In genomic region chr1:109089242-109090015, GRCh38 we compare ENCODE assay signal across 8 cellular contexts. TPM values are rescaled to one million over a fixed set of nuclear protein-coding genes. Genes with fewer than 3 reads are reported as not detected.
DNase-seq lines count a peak whose midpoint lies in the region; ATAC-seq and TF ChIP-seq lines count a peak whose summit lies in the region.

No MANE protein-coding gene starts in this region.

- peaks cover 13 to 20% of the 10 kb centered on the region in 2 donors for H3K36me3 Mint-ChIP-seq in stimulated activated naive B cell treated with anti-CD40 and anti-IgM and Interleukin-4, amounts not matched to agents 10 μg/mL and 1 μg/mL and 100 μg/mL, for 72 hours

- peaks cover 14% of the 10 kb centered on the region for H3K36me3 ChIP-seq in SK-N-MC (ENCODE audit: insufficient read depth, low read length)
- H3K36me3 ChIP-seq in colonic mucosa: peaks cover 2% of the 10 kb centered on the region

- H3K4me1 Mint-ChIP-seq in stimulated activated naive B cell treated with anti-CD40 and anti-IgM and Interleukin-4, amounts not matched to agents 10 μg/mL and 1 μg/mL and 100 μg/mL, for 72 hours: peaks cover 11 to 25% of the 10 kb centered on the region in 2 donors

- H3K4me3 Mint-ChIP-seq in stimulated activated naive B cell treated with anti-CD40 and anti-IgM and Interleukin-4, amounts not matched to agents 10 μg/mL and 1 μg/mL and 100 μg/mL, for 72 hours: peak overlapping the region; percentile 92 to 96

- peak; percentile 64 for TF ChIP-seq CTCF in colonic mucosa (IDR thresholded peaks at IDR 0.05)

- H3K4me1 ChIP-seq in colonic mucosa: peaks cover 8% of the 10 kb centered on the region

- no peaks in the 10 kb centered on the region for H3K27me3 Mint-ChIP-seq in stimulated activated naive B cell treated with anti-CD40 and anti-IgM and Interleukin-4, amounts not matched to agents 10 μg/mL and 1 μg/mL and 100 μg/mL, for 72 hours

- no peak for ATAC-seq in stimulated activated naive B cell treated with anti-CD40 and anti-IgM and Interleukin-4, amounts not matched to agents 10 μg/mL and 1 μg/mL and 100 μg/mL, for 72 hours (replicated peaks)
- ATAC-seq in HG03457 (IDR thresholded peaks at IDR 0.05; ENCODE audit: unreplicated experiment): no peak

- DNase-seq in Daoy (ENCODE audit: low read depth): peak; percentile 53
- peak; percentile 62 for DNase-seq in LHCN-M2 (ENCODE audit: low read depth)
- DNase-seq in SK-N-MC (ENCODE audit: low read depth, low spot score): no peak
- peak; percentile 92 for DNase-seq in colonic mucosa
- peak; percentile 88 for DNase-seq in left kidney (ENCODE audit: low read depth, low spot score)
- no peak for DNase-seq in stimulated activated naive B cell treated with anti-CD40 and anti-IgM and Interleukin-4, amounts not matched to agents 10 μg/mL and 1 μg/mL and 100 μg/mL, for 72 hours
- no peak for DNase-seq in HUDEP-2 (lab: John Stamatoyannopoulos, UW; ENCODE audit: unreplicated experiment in 76 of 76)

- H3K9ac ChIP-seq in SK-N-MC (ENCODE audit: insufficient read length): no peak overlapping the region
- no peak overlapping the region for H3K9ac ChIP-seq in colonic mucosa (ENCODE audit: low read depth in 2 of 2, low read length in 2 of 2)

- H3K27me3 ChIP-seq in colonic mucosa: no peaks in the 10 kb centered on the region

- no peaks in the 10 kb centered on the region for H3K9me3 ChIP-seq in SK-N-MC (ENCODE audit: low read depth, low read length)
- no peaks in the 10 kb centered on the region for H3K9me3 ChIP-seq in colonic mucosa

- H3K27ac ChIP-seq in SK-N-MC (no peak overlapping the region), colonic mucosa (peak overlapping the region; percentile 82)

- H3K9me3 Mint-ChIP-seq in stimulated activated naive B cell treated with anti-CD40 and anti-IgM and Interleukin-4, amounts not matched to agents 10 μg/mL and 1 μg/mL and 100 μg/mL, for 72 hours: no peaks in the 10 kb centered on the region

- H3K4me3 ChIP-seq in SK-N-MC: peak overlapping the region; percentile 15; the same call in 1 of the 2 replicates
- H3K4me3 ChIP-seq in colonic mucosa: peak overlapping the region; percentile 59

- peak overlapping the region; percentile 93 for H3K27ac Mint-ChIP-seq in stimulated activated naive B cell treated with anti-CD40 and anti-IgM and Interleukin-4, amounts not matched to agents 10 μg/mL and 1 μg/mL and 100 μg/mL, for 72 hours

- intact Hi-C loops in colonic mucosa (cut with DNase I): no loop called here

RNA-seq across cellular contexts. Expression of gene TMEM167B, which starts 1.1 kb away (rescaled TPM):
- 24.8 and 27.9 TPM in 2 replicates for total RNA-seq in Daoy (2014; rRNA removed; shearing (Covaris generic))
- total RNA-seq in LHCN-M2 (2014; rRNA removed): 14.6 and 16.5 TPM in 2 replicates
- 13.6 TPM for polyA plus RNA-seq in LHCN-M2 (2012)
- 10 to 100 TPM; 26.0 to 53.6 TPM for total RNA-seq in colonic mucosa

RNA-seq across cellular contexts. Expression of gene TAF13, which starts 13.6 kb away (rescaled TPM):
- total RNA-seq in Daoy (2014; rRNA removed; shearing (Covaris generic)): 270 and 351 TPM in 2 replicates
- total RNA-seq in LHCN-M2 (2014; rRNA removed): 67.0 and 72.4 TPM in 2 replicates
- 50.2 TPM for polyA plus RNA-seq in LHCN-M2 (2012)
- total RNA-seq in colonic mucosa: 10 to 100 TPM; 49.4 to 50.9 TPM

RNA-seq across cellular contexts. Expression of gene ELAPOR1, which starts 24.5 kb away (rescaled TPM):
- 0.23 and 0.33 TPM in 2 replicates for total RNA-seq in Daoy (2014; rRNA removed; shearing (Covaris generic))
- 0.17 and 0.38 TPM in 2 replicates for total RNA-seq in LHCN-M2 (2014; rRNA removed)
- 1.3 TPM for polyA plus RNA-seq in LHCN-M2 (2012)
- 100 to 1,000 TPM; 110 to 163 TPM for total RNA-seq in colonic mucosa

RNA-seq across cellular contexts. Expression of gene WDR47, which starts 47.5 kb away (rescaled TPM):
- total RNA-seq in Daoy (2014; rRNA removed; shearing (Covaris generic)): 14.2 and 16.8 TPM in 2 replicates
- total RNA-seq in LHCN-M2 (2014; rRNA removed) (22.0 and 25.3 TPM in 2 replicates), colonic mucosa (1 to 10 TPM; 5.2 to 7.7 TPM)
- 6.5 TPM for polyA plus RNA-seq in LHCN-M2 (2012)

Comparison
In these comparisons a context has a peak if more than half of its experiments do, and no peak if none do; other contexts are left out.
1. DNase-seq: peak in Daoy (single experiment), LHCN-M2 (single experiment), colonic mucosa (single experiment) and left kidney (single experiment); none in SK-N-MC (single experiment), stimulated activated naive B cell treated with anti-CD40 and anti-IgM and Interleukin-4, amounts not matched to agents 10 μg/mL and 1 μg/mL and 100 μg/mL, for 72 hours (single experiment) and HUDEP-2 (0 of 76).
2. RNA of gene ELAPOR1, which starts 24.5 kb away (total RNA-seq): 110 to 163 TPM in colonic mucosa; 0.23 to 0.33 TPM in Daoy and 0.17 to 0.38 TPM in LHCN-M2; every median in the first group is over 10 times any median in the second.